Comparison of ENCODE assay signal across 8 cellular contexts in genomic region chr19:38649305-38650179, GRCh38. TPM values are rescaled to one million over a fixed set of nuclear protein-coding genes. Genes with fewer than 3 reads are reported as not detected.
DNase-seq lines count a peak whose midpoint lies in the region; ATAC-seq and TF ChIP-seq lines count a peak whose summit lies in the region.

No MANE protein-coding gene starts in this region.

- POLR2A ChIA-PET in CD4-positive, alpha-beta memory T cell (lab: Charles Lee; ENCODE audit: partially characterized antibody): interaction anchor here (0.6 to 3.6 kb wide), 7 partner anchors 10 to 32 kb away, joined by 3 to 28 read pairs (median 5); no protein-coding TSS in a partner anchor

- 0 out of 2 replicates have a peak, but pooled peaks cover 3% of the 10 kb centered on the region for H4K20me1 ChIP-seq in KMS-11 (ENCODE audit: insufficient read depth)

- ATAC-seq in GM21825 (IDR thresholded peaks at IDR 0.05; ENCODE audit: unreplicated experiment): no peak
- no peak for ATAC-seq in GM19328 (IDR thresholded peaks at IDR 0.05; ENCODE audit: unreplicated experiment)

- peak overlapping the region; percentile 91 to 98 (median 95) for H3K4me3 Mint-ChIP-seq in CD4-positive, alpha-beta memory T cell

- H3K27me3 ChIP-seq in CD4-positive, alpha-beta memory T cell (ENCODE audit: insufficient read depth, low read length): no peaks in the 10 kb centered on the region
- no peaks in the 10 kb centered on the region for H3K27me3 ChIP-seq in KMS-11 (ENCODE audit: insufficient read depth, low read depth)

- H3K27ac Mint-ChIP-seq in CD4-positive, alpha-beta memory T cell: peak overlapping the region; percentile 44 to 93 (median 85)

- peaks cover 66% of the 10 kb centered on the region for H3K4me1 ChIP-seq in CD4-positive, alpha-beta memory T cell (ENCODE audit: insufficient read depth, low read length)
- peaks cover 49% of the 10 kb centered on the region for H3K4me1 ChIP-seq in KMS-11 (ENCODE audit: low read depth, poor library complexity, severe bottlenecking)

- CTCF ChIA-PET in CD4-positive, alpha-beta memory T cell (lab: Charles Lee; ENCODE audit: partially characterized antibody): interaction anchor here (1.0 to 3.0 kb wide), 3 partner anchors 13 to 134 kb away, joined by 3 to 8 read pairs (median 3); no protein-coding TSS in a partner anchor

- no peak for TF ChIP-seq CTCF in KMS-11 (conservative IDR thresholded peaks at IDR 0.05; ENCODE audit: low read depth, low read length)
- TF ChIP-seq CTCF in astrocyte of the spinal cord (IDR thresholded peaks at IDR 0.05; ENCODE audit: low read depth, low read length): no peak

- H3K4me2 ChIP-seq in KMS-11: peak overlapping the region; percentile 95

- H2AFZ ChIP-seq in KMS-11 (ENCODE audit: low read depth): no peak overlapping the region

- H3K9me3 ChIP-seq in CD4-positive, alpha-beta memory T cell (ENCODE audit: control insufficient read depth in 1 of 2, low read length in 2 of 2): no peaks in the 10 kb centered on the region

- no peaks in the 10 kb centered on the region for H3K9me3 Mint-ChIP-seq in CD4-positive, alpha-beta memory T cell

- no peaks in the 10 kb centered on the region for H3K36me3 ChIP-seq in CD4-positive, alpha-beta memory T cell (ENCODE audit: insufficient read depth, low read length)
- H3K36me3 ChIP-seq in KMS-11 (ENCODE audit: insufficient read depth): no peaks in the 10 kb centered on the region; the same call in 1 of the 2 replicates

- H3K79me2 ChIP-seq in KMS-11 (ENCODE audit: insufficient read depth, low read depth): peaks cover 68% of the 10 kb centered on the region

- no peak for DNase-seq in CD4-positive, alpha-beta memory T cell
- DNase-seq in astrocyte of the spinal cord (ENCODE audit: low read depth, low spot score) (no peak), kidney tubule cell (ENCODE audit: low spot score) (peak; percentile 78), C1 segment of cervical spinal cord (lab: John Stamatoyannopoulos, UW) (no peak)

- intact Hi-C loops in CD4-positive, alpha-beta memory T cell (cut with micrococcal nuclease): no loop called here

- peak overlapping the region; percentile 18 for H3K27ac ChIP-seq in CD4-positive, alpha-beta memory T cell (ENCODE audit: low read depth, low read length)
- H3K27ac ChIP-seq in KMS-11 (no peak overlapping the region; the same call in 1 of the 2 replicates), temporal lobe (ENCODE audit: low read depth, low read length) (peak overlapping the region; percentile 54)

- peak overlapping the region; percentile 45 to 81 for H3K4me3 ChIP-seq in CD4-positive, alpha-beta memory T cell (ENCODE audit: low read length in 2 of 2)
- H3K4me3 ChIP-seq in KMS-11 (IDR thresholded peaks at IDR 0.05; ENCODE audit: insufficient read depth, low read depth, low read length) (no peak overlapping the region), astrocyte of the spinal cord (ENCODE audit: low read depth, low read length) (peak overlapping the region; percentile 100)

- H3K9ac ChIP-seq in KMS-11: no peak overlapping the region

- H3K36me3 Mint-ChIP-seq in CD4-positive, alpha-beta memory T cell: peaks cover 6 to 16% of the 10 kb centered on the region in 2 donors

- H3K27me3 Mint-ChIP-seq in CD4-positive, alpha-beta memory T cell: no peaks in the 10 kb centered on the region

- in situ Hi-C loops in astrocyte of the spinal cord (cut with HindIII; ENCODE audit: low sequenced_read_pairs): no loop called here

- peaks cover 37 to 71% (median 54%) of the 10 kb centered on the region in 4 donors for H3K4me1 Mint-ChIP-seq in CD4-positive, alpha-beta memory T cell

RNA-seq across cellular contexts. Expression of gene ACTN4, which starts 2.1 kb away (rescaled TPM):
- 100 to 1,000 TPM; 151 to 155 TPM for total RNA-seq in CD4-positive, alpha-beta memory T cell
- 10 to 100 TPM in 1 of 2 donors, 1 to 10 TPM in 1; 4.0 to 24.4 TPM for polyA plus RNA-seq in CD4-positive, alpha-beta memory T cell
- 51.9 TPM for total RNA-seq in temporal lobe

RNA-seq across cellular contexts. Expression of gene EIF3K, which starts 30.6 kb away (rescaled TPM):
- 100 to 1,000 TPM; 320 to 340 TPM for total RNA-seq in CD4-positive, alpha-beta memory T cell
- 100 to 1,000 TPM; 364 to 424 TPM for polyA plus RNA-seq in CD4-positive, alpha-beta memory T cell
- 89.0 TPM for total RNA-seq in temporal lobe

RNA-seq across cellular contexts. Expression of gene MAP4K1, which starts 31.8 kb away (rescaled TPM):
- total RNA-seq in CD4-positive, alpha-beta memory T cell: 100 to 1,000 TPM; 346 to 361 TPM
- polyA plus RNA-seq in CD4-positive, alpha-beta memory T cell: 100 to 1,000 TPM; 142 to 177 TPM
- total RNA-seq in temporal lobe: 0.49 TPM

Comparison
In these comparisons a context has a peak if more than half of its experiments do, and no peak if none do; other contexts are left out.
1. RNA of gene MAP4K1, which starts 31.8 kb away (total RNA-seq): 346 to 361 TPM in CD4-positive, alpha-beta memory T cell; 0.49 TPM in temporal lobe (single experiment); every median in the first group is over 100 times any median in the second.